11 cellular contexts compared by ENCODE assay signal in genomic region chr14:92495041-92495440, GRCh38. TPM values are rescaled to one million over a fixed set of nuclear protein-coding genes. Genes with fewer than 3 reads are reported as not detected.
DNase-seq lines count a peak whose midpoint lies in the region; ATAC-seq and TF ChIP-seq lines count a peak whose summit lies in the region.
"Had no signal": no experiment of that assay in that cellular context is flagged by ENCODE, and none has a peak within 500 bp of the region (broad histone marks: within the 10 kb centered on the region; RNA-seq: fewer than 3 reads in every experiment).

No MANE protein-coding gene starts in this region.

- peak overlapping the region; percentile 17 for H3K4me2 ChIP-seq in skeletal muscle satellite cell (ENCODE audit: low read length)

- H3K9ac ChIP-seq in skeletal muscle satellite cell (ENCODE audit: low read depth, low read length): no peak overlapping the region

- H3K4me3 ChIP-seq in skeletal muscle satellite cell (ENCODE audit: low read length): no peak overlapping the region

- H3K36me3 ChIP-seq in skeletal muscle satellite cell (ENCODE audit: insufficient read depth, low read length): no peaks in the 10 kb centered on the region

- TF ChIP-seq CTCF in foreskin keratinocyte (conservative IDR thresholded peaks at IDR 0.05): no peak

- H3K27ac ChIP-seq in foreskin keratinocyte: no peak overlapping the region

- peak; percentile 57 for ATAC-seq in foreskin keratinocyte
- no peak for ATAC-seq in GM18867 (IDR thresholded peaks at IDR 0.05; ENCODE audit: unreplicated experiment)
- ATAC-seq: naive thymus-derived CD8-positive, alpha-beta T cell; T-cell had no signal

- H3K27me3 ChIP-seq in foreskin keratinocyte: no peaks in the 10 kb centered on the region
- no peaks in the 10 kb centered on the region for H3K27me3 ChIP-seq in skeletal muscle satellite cell (ENCODE audit: control insufficient read depth, insufficient read depth, low read length)

- H3K9me3 ChIP-seq in skeletal muscle satellite cell (replicated peaks; ENCODE audit: low read length): no peaks in the 10 kb centered on the region

- peak; percentile 37 for DNase-seq in HT1080 (ENCODE audit: low read depth)
- DNase-seq in SIG-M5 treated with dmso at 0.1 percent for 504 hours (lab: John Stamatoyannopoulos, UW; ENCODE audit: unreplicated experiment): peak; percentile 58
- peak in 1 of 2 donors; percentile 72 for DNase-seq in foreskin keratinocyte
- DNase-seq in COR-L47 (lab: John Stamatoyannopoulos, UW): no peak
- DNase-seq in activated effector memory CD4-positive, alpha-beta T cell treated with anti-CD3 and anti-CD28 coated beads, Interleukin-2, amount 50 U/mL, for 16 hours: no peak
- DNase-seq: DMS53; naive thymus-derived CD8-positive, alpha-beta T cell; NCI-H524 treated with DMSO at 0.1 percent for 48 hours had no signal

- H3K4me1 ChIP-seq in foreskin keratinocyte (no peaks in the 10 kb centered on the region), skeletal muscle satellite cell (ENCODE audit: control insufficient read depth, insufficient read depth, low read length) (peaks cover 7% of the 10 kb centered on the region)

RNA-seq across cellular contexts. Expression of gene RIN3, which starts 18.5 kb away (rescaled TPM):
- 3.0 and 6.6 TPM in 2 replicates for total RNA-seq in HT1080 (2014; rRNA removed; shearing (Covaris generic))
- polyA plus RNA-seq in HT1080 (2015; cell fraction: cytosol; rRNA removed): 13.0 and 13.5 TPM in 2 replicates
- polyA plus RNA-seq in HT1080 (2015; cell fraction: nucleus; rRNA removed): 5.1 and 6.8 TPM in 2 replicates
- 7.3 and 9.8 TPM in 2 replicates for total RNA-seq in foreskin keratinocyte
- 8.4 and 11.9 TPM in 2 replicates for polyA plus RNA-seq in foreskin keratinocyte
- total RNA-seq in skeletal muscle satellite cell (2012; rRNA removed): 6.3 and 7.6 TPM in 2 replicates

Comparison
In these comparisons a context has a peak if more than half of its experiments do, and no peak if none do; other contexts are left out.
1. DNase-seq: peak in HT1080 (single experiment) and SIG-M5 treated with dmso at 0.1 percent for 504 hours (single experiment); none in COR-L47 (single experiment) and activated effector memory CD4-positive, alpha-beta T cell treated with anti-CD3 and anti-CD28 coated beads, Interleukin-2, amount 50 U/mL, for 16 hours (single experiment).